In the genomic region with DNA sequence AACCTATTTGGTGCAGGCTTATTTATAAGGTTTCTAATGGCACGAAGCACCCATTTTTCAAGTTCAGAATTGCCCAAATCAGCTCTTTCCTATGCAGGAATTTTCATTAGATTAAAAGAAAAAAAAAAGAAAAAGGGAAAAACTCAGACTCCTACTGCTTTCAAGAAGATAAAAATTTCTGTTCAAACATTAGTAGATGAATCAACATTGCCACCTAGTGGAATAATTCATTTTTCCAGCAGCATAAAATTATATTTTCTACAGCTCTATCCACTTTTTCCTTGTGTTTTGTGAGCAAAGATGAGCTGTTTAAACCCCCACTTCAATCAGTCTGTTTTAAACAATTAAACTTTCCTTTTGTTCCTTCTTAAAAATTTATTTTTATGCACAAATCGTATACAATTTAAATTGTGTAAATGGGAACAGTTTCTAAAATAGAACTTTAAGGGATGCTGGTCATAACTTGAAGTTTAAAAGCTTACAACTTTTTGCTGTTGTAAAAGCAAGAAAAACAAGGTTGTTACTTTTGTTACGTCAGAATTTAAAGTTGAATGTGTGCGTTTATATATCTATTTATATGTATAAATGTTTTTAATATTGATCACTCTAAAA, we compare ENCODE assay signal across 8 cellular contexts.
DNase-seq lines count a peak whose midpoint lies in the region; ATAC-seq and TF ChIP-seq lines count a peak whose summit lies in the region.

No MANE protein-coding gene starts in this region.

- 32 to 42% (median 38%) methylated on average over 4 of the region's 4 CpGs for WGBS in psoas muscle, 3 donors

- TF ChIP-seq CTCF in epithelial cell of esophagus (IDR thresholded peaks at IDR 0.05; ENCODE audit: insufficient read depth, low read depth, low read length, missing control alignments) (peak; percentile 38), psoas muscle (IDR thresholded peaks at IDR 0.05) (peak; percentile 50)

- no peak overlapping the region for H3K27ac ChIP-seq in psoas muscle

- intact Hi-C loops in psoas muscle (cut with DNase I), result no loop called here

- DNase-seq in AG08396 (ENCODE audit: low spot score) (peak; percentile 3), NCI-H748 (lab: John Stamatoyannopoulos, UW; ENCODE audit: unreplicated experiment) (peak; percentile 35), epithelial cell of esophagus (ENCODE audit: low read depth) (peak; percentile 36), psoas muscle (no peak), T-helper 9 cell (no peak), HK-2 (ENCODE audit: unreplicated experiment) (no peak)
- DNase-seq in stimulated activated CD4-positive, alpha-beta T cell treated with anti-CD3 and anti-CD28 coated beads, Interleukin-1b, Interleukin-23, amount 100 ng/mL, for 48 hours, result no peak

- no peaks in the 10 kb centered on the region for H3K36me3 ChIP-seq in psoas muscle (ENCODE audit: insufficient read depth in 1 of 2, low read depth in 1 of 2)

- no peak overlapping the region for H3K4me3 ChIP-seq in epithelial cell of esophagus (ENCODE audit: low read length)
- no peak overlapping the region for H3K4me3 ChIP-seq in psoas muscle

- no peaks in the 10 kb centered on the region for H3K4me1 ChIP-seq in psoas muscle

- H3K27me3 ChIP-seq in psoas muscle (ENCODE audit: insufficient read depth in 3 of 3, low read length in 2 of 3), result no peaks in the 10 kb centered on the region

- H3K9me3 ChIP-seq in psoas muscle, result no peaks in the 10 kb centered on the region

- ATAC-seq in GM19455 (IDR thresholded peaks at IDR 0.05; ENCODE audit: unreplicated experiment) (peak; percentile 51), psoas muscle (no peak)

Comparison
In these comparisons a context has a peak if more than half of its experiments do, and no peak if none do; other contexts are left out.
1. DNase-seq: peak in AG08396 (single experiment), NCI-H748 (single experiment) and epithelial cell of esophagus (single experiment); none in psoas muscle (0 of 2), T-helper 9 cell (single experiment), HK-2 (single experiment) and stimulated activated CD4-positive, alpha-beta T cell treated with anti-CD3 and anti-CD28 coated beads, Interleukin-1b, Interleukin-23, amount 100 ng/mL, for 48 hours (single experiment).